30 cellular contexts compared by ENCODE assay signal in genomic region chr17:12510535-12510934, GRCh38.
DNase-seq lines count a peak whose midpoint lies in the region; ATAC-seq and TF ChIP-seq lines count a peak whose summit lies in the region.
"Had no signal": no experiment of that assay in that cellular context is flagged by ENCODE, and none has a peak within 500 bp of the region (broad histone marks: within the 10 kb centered on the region; RNA-seq: fewer than 3 reads in every experiment).

No MANE protein-coding gene starts in this region.

- in situ Hi-C loops in IMR-90 (cut with MboI; ENCODE audit: low sequenced_read_pairs): loop anchor here (25.0 kb wide), 1 partner anchor 502 kb away; the partner anchor contains the start of gene ELAC2

- H3K9me3 Mint-ChIP-seq in chondrocyte (ENCODE audit: low read depth): peaks cover 3% of the 10 kb centered on the region
- H3K9me3 Mint-ChIP-seq: activated naive CD8-positive, alpha-beta T cell treated with anti-CD3 and anti-CD28 coated beads, Interleukin-2, amount 10 ng/mL, durations not matched to agents 7 days and 5 days; H9; neural crest cell had no signal

- peaks cover 12% of the 10 kb centered on the region for H3K9me1 ChIP-seq in IMR-90 (ENCODE audit: insufficient read depth, low read length)

- H3K79me2 ChIP-seq in ACC112 (ENCODE audit: control insufficient read depth, insufficient read depth, low read length, unreplicated experiment) (no peaks in the 10 kb centered on the region), osteoblast (ENCODE audit: insufficient read depth, low read length) (no peaks in the 10 kb centered on the region)

- no peak for TF ChIP-seq RAD21 in IMR-90 (IDR thresholded peaks at IDR 0.05; ENCODE audit: low read length)

- no peaks in the 10 kb centered on the region for H3K27me3 Mint-ChIP-seq in chondrocyte (ENCODE audit: low read depth)
- H3K27me3 Mint-ChIP-seq: activated naive CD8-positive, alpha-beta T cell treated with anti-CD3 and anti-CD28 coated beads, Interleukin-2, amount 10 ng/mL, durations not matched to agents 7 days and 5 days; stimulated activated memory B cell treated with anti-CD40 and anti-IgM and Interleukin-4, amounts not matched to agents 10 μg/mL and 1 μg/mL and 100 μg/mL, for 72 hours had no signal

- CTCF ChIA-PET in IMR-90 (lab: Yijun Ruan, JAX): interaction anchor here (1.0 to 1.3 kb wide), 2 partner anchors 133 to 156 kb away, joined by 3 to 4 read pairs; no protein-coding TSS in a partner anchor

- no peaks in the 10 kb centered on the region for H3K36me3 Mint-ChIP-seq in chondrocyte (ENCODE audit: low read depth)
- H3K36me3 Mint-ChIP-seq: activated naive CD8-positive, alpha-beta T cell treated with anti-CD3 and anti-CD28 coated beads, Interleukin-2, amount 10 ng/mL, durations not matched to agents 7 days and 5 days; stimulated activated memory B cell treated with anti-CD40 and anti-IgM and Interleukin-4, amounts not matched to agents 10 μg/mL and 1 μg/mL and 100 μg/mL, for 72 hours had no signal

- no peak for TF ChIP-seq POLR2A in IMR-90 (IDR thresholded peaks at IDR 0.05; ENCODE audit: low read depth, low read length)

- peak overlapping the region; percentile 99 for H2BK15ac ChIP-seq in IMR-90 (ENCODE audit: low read depth, low read length)

- peak overlapping the region; percentile 100 for H2BK120ac ChIP-seq in IMR-90 (ENCODE audit: low read depth, low read length)

- no CpG with 5 or more reads among the region's 3 CpGs for WGBS in IMR-90 (ENCODE audit: extremely low coverage in 2 of 2, insufficient read length in 1 of 2), 2 experiments

- peak overlapping the region; percentile 99 for H3K4ac ChIP-seq in IMR-90 (ENCODE audit: low read depth, low read length)

- peak overlapping the region; percentile 100 for H3K56ac ChIP-seq in IMR-90 (ENCODE audit: extremely low read depth, insufficient read depth, low read length)

- H3K4me3 Mint-ChIP-seq in chondrocyte (ENCODE audit: unreplicated experiment): no peak overlapping the region
- H3K4me3 Mint-ChIP-seq: activated naive CD8-positive, alpha-beta T cell treated with anti-CD3 and anti-CD28 coated beads, Interleukin-2, amount 10 ng/mL, durations not matched to agents 7 days and 5 days; H9; neural crest cell; stimulated activated memory B cell treated with anti-CD40 and anti-IgM and Interleukin-4, amounts not matched to agents 10 μg/mL and 1 μg/mL and 100 μg/mL, for 72 hours had no signal

- H4K20me1 ChIP-seq in IMR-90 (ENCODE audit: insufficient read depth, low read length) (no peaks in the 10 kb centered on the region), osteoblast (ENCODE audit: insufficient read depth, low read length) (no peaks in the 10 kb centered on the region)

- peak overlapping the region; percentile 99 for H3K14ac ChIP-seq in IMR-90 (replicated peaks; ENCODE audit: low read depth, low read length)

- H2AK9ac ChIP-seq in IMR-90 (replicated peaks; ENCODE audit: low read depth, low read length, poor library complexity): peak overlapping the region; percentile 95

- H3K27me3 ChIP-seq in ACC112 (ENCODE audit: insufficient read depth, low read length): no peaks in the 10 kb centered on the region
- no peaks in the 10 kb centered on the region for H3K27me3 ChIP-seq in IMR-90 (ENCODE audit: control insufficient read depth, insufficient read depth, low read length)
- no peaks in the 10 kb centered on the region for H3K27me3 ChIP-seq in osteoblast (ENCODE audit: insufficient read depth, low read length)
- H3K27me3 ChIP-seq: breast epithelium had no signal

- dilution Hi-C loops in IMR-90 (cut with HindIII; ENCODE audit: low sequenced_read_pairs, unreplicated experiment): no loop called here

- peak overlapping the region; percentile 99 for H4K91ac ChIP-seq in IMR-90 (ENCODE audit: insufficient read depth, low read depth, low read length)

- TF ChIP-seq CTCF in IMR-90 (conservative IDR thresholded peaks at IDR 0.05; ENCODE audit: low read depth, low read length) (no peak), chondrocyte (IDR thresholded peaks at IDR 0.05) (no peak), osteoblast (IDR thresholded peaks at IDR 0.05; ENCODE audit: extremely low read depth, low read depth, low read length) (no peak)

- peak overlapping the region; percentile 100 for H2AK5ac ChIP-seq in IMR-90 (ENCODE audit: low read depth, low read length)

- H3K4me1 ChIP-seq in ACC112 (ENCODE audit: control insufficient read depth, insufficient read depth, low read length, unreplicated experiment) (peaks cover 27% of the 10 kb centered on the region), IMR-90 (ENCODE audit: control insufficient read depth, insufficient read depth, low read length) (peaks cover 15% of the 10 kb centered on the region), osteoblast (ENCODE audit: insufficient read depth, low read length) (peaks cover 16% of the 10 kb centered on the region)
- H3K4me1 ChIP-seq: breast epithelium had no signal

- no peaks in the 10 kb centered on the region for H3K9me3 ChIP-seq in IMR-90 (ENCODE audit: control insufficient read depth, insufficient read depth, low read length)
- no peaks in the 10 kb centered on the region for H3K9me3 ChIP-seq in osteoblast (ENCODE audit: low read depth, low read length)
- H3K9me3 ChIP-seq: breast epithelium, mucosa of descending colon, thoracic aorta had no signal

- H2BK20ac ChIP-seq in IMR-90 (ENCODE audit: low read depth, low read length): peak overlapping the region; percentile 100

- peak; percentile 75 for DNase-seq in IMR-90
- no peak for DNase-seq in chondrocyte (ENCODE audit: low spot score)
- peak; percentile 31 for DNase-seq in osteoblast (ENCODE audit: insufficient read length, low spot score, missing footprints)
- no peak for DNase-seq in cerebellar cortex (ENCODE audit: low spot score)
- no peak for DNase-seq in superior temporal gyrus (ENCODE audit: extremely low spot score)
- DNase-seq in SHP77 treated with DMSO at 0.1 percent for 48 hours (lab: John Stamatoyannopoulos, UW): no peak
- DNase-seq in activated CD8-positive, alpha-beta memory T cell treated with anti-CD3 and anti-CD28 coated beads for 24 hours: no peak
- DNase-seq: 8988T; activated CD4-positive, alpha-beta T cell treated with anti-CD3 and anti-CD28 coated beads, Interleukin-2, amount 50 U/mL, for 1 hour; activated CD8-positive, alpha-beta memory T cell treated with anti-CD3 and anti-CD28 coated beads, Interleukin-2, amount 50 U/mL, for 4 hours; activated effector memory CD4-positive, alpha-beta T cell treated with Interleukin-2 at 50 U/mL for 16 hours; activated naive CD8-positive, alpha-beta T cell treated with anti-CD3 and anti-CD28 coated beads, Interleukin-2, amount 10 ng/mL, durations not matched to agents 7 days and 5 days; C1 segment of cervical spinal cord; dermis blood vessel endothelial cell; foreskin melanocyte; H9; hippocampal formation; islet precursor cell; mucosa of descending colon; NCI-H146; NCI-H510A; T-helper 2 cell had no signal

- H3K4me1 Mint-ChIP-seq in chondrocyte (ENCODE audit: low read depth): peaks cover 38% of the 10 kb centered on the region
- H3K4me1 Mint-ChIP-seq: activated naive CD8-positive, alpha-beta T cell treated with anti-CD3 and anti-CD28 coated beads, Interleukin-2, amount 10 ng/mL, durations not matched to agents 7 days and 5 days; H9; neural crest cell; stimulated activated memory B cell treated with anti-CD40 and anti-IgM and Interleukin-4, amounts not matched to agents 10 μg/mL and 1 μg/mL and 100 μg/mL, for 72 hours had no signal

- BruUV-seq in IMR-90 (replicated peaks; lab: Mats Ljungman, UMichigan): no TSS peak

- intact Hi-C loops in IMR-90 (cut with micrococcal nuclease): no loop called here

- peak overlapping the region; percentile 99 for H3K23ac ChIP-seq in IMR-90 (ENCODE audit: low read depth, low read length)

- H3K4me3 ChIP-seq in ACC112 (ENCODE audit: low read depth, low read length): no peak overlapping the region; the same call in 1 of the 2 replicates
- H3K4me3 ChIP-seq in IMR-90 (ENCODE audit: insufficient read depth, low read depth, low read length): no peak overlapping the region
- H3K4me3 ChIP-seq in osteoblast (ENCODE audit: insufficient read depth, low read length): no peak overlapping the region
- H3K4me3 ChIP-seq: breast epithelium, K562, mucosa of descending colon, SK-N-MC, skin epidermis, thoracic aorta had no signal

- H3K27ac ChIP-seq in ACC112 (ENCODE audit: low read depth, low read length) (peak overlapping the region; percentile 48), IMR-90 (ENCODE audit: insufficient read depth, low read length) (peak overlapping the region; percentile 98), osteoblast (ENCODE audit: low read depth, low read length) (peak overlapping the region; percentile 69)
- H3K27ac ChIP-seq: breast epithelium, SK-N-MC, skin epidermis, thoracic aorta had no signal

- peak overlapping the region; percentile 78; the same call in 1 of the 2 replicates for H3K9ac ChIP-seq in IMR-90 (ENCODE audit: low read depth, low read length)

- H2BK5ac ChIP-seq in IMR-90 (ENCODE audit: low read depth, low read length, poor library complexity, severe bottlenecking): peak overlapping the region; percentile 100

- H4K5ac ChIP-seq in IMR-90 (ENCODE audit: low read depth, low read length): peak overlapping the region; percentile 99

- H4K8ac ChIP-seq in IMR-90 (ENCODE audit: low read depth in 2 of 2, low read length in 2 of 2): peak overlapping the region; percentile 97 to 100

- POLR2A ChIA-PET in IMR-90 (lab: Charles Lee; ENCODE audit: unreplicated experiment): interaction anchor here (0.6 kb wide), 1 partner anchor 143 kb away, joined by 10 read pairs; no protein-coding TSS in a partner anchor

- H3K18ac ChIP-seq in IMR-90 (ENCODE audit: low read depth, low read length): peak overlapping the region; percentile 100

- H3K36me3 ChIP-seq in ACC112 (ENCODE audit: insufficient read depth, low read length): no peaks in the 10 kb centered on the region
- no peaks in the 10 kb centered on the region for H3K36me3 ChIP-seq in IMR-90 (ENCODE audit: control insufficient read depth, insufficient read depth, low read length)
- no peaks in the 10 kb centered on the region for H3K36me3 ChIP-seq in osteoblast (ENCODE audit: insufficient read depth, low read length)
- H3K36me3 ChIP-seq: breast epithelium, thoracic aorta had no signal

- peak overlapping the region; percentile 69 for H2AFZ ChIP-seq in ACC112 (ENCODE audit: low read length, unreplicated experiment)
- no peak overlapping the region for H2AFZ ChIP-seq in IMR-90 (replicated peaks; ENCODE audit: low read length, poor library complexity)
- H2AFZ ChIP-seq in osteoblast (ENCODE audit: low read length): no peak overlapping the region

- H3K4me2 ChIP-seq in IMR-90 (ENCODE audit: low read depth, low read length) (peak overlapping the region; percentile 44; the same call in 1 of the 2 replicates), osteoblast (ENCODE audit: insufficient read depth, low read length) (no peak overlapping the region)

- peak overlapping the region; percentile 79 for H3K27ac Mint-ChIP-seq in chondrocyte (ENCODE audit: unreplicated experiment)
- H3K27ac Mint-ChIP-seq: activated naive CD8-positive, alpha-beta T cell treated with anti-CD3 and anti-CD28 coated beads, Interleukin-2, amount 10 ng/mL, durations not matched to agents 7 days and 5 days; H9; stimulated activated memory B cell treated with anti-CD40 and anti-IgM and Interleukin-4, amounts not matched to agents 10 μg/mL and 1 μg/mL and 100 μg/mL, for 72 hours had no signal

- H3K79me1 ChIP-seq in IMR-90 (ENCODE audit: low read depth in 1 of 2, low read length in 2 of 2): no peaks in the 10 kb centered on the region

- peak; percentile 72 for ATAC-seq in IMR-90 (ENCODE audit: low read depth)
- ATAC-seq: K562; mucosa of descending colon; stimulated activated memory B cell treated with anti-CD40 and anti-IgM and Interleukin-4, amounts not matched to agents 10 μg/mL and 1 μg/mL and 100 μg/mL, for 72 hours had no signal

Comparison
In these comparisons a context has a peak if more than half of its experiments do, and no peak if none do; other contexts are left out.
1. H3K27ac ChIP-seq: peak in every context shown above with its lines; median percentile 98 in IMR-90; 69 in osteoblast; 48 in ACC112.
2. DNase-seq: peak in IMR-90 (single experiment) and osteoblast (single experiment); none in chondrocyte (single experiment), cerebellar cortex (single experiment), superior temporal gyrus (single experiment), SHP77 treated with DMSO at 0.1 percent for 48 hours (single experiment) and activated CD8-positive, alpha-beta memory T cell treated with anti-CD3 and anti-CD28 coated beads for 24 hours (single experiment).